Comparison of ENCODE assay signal across 12 cellular contexts in genomic region chr9:134268308-134268724, GRCh38. TPM values are rescaled to one million over a fixed set of nuclear protein-coding genes. Genes with fewer than 3 reads are reported as not detected.
DNase-seq lines count a peak whose midpoint lies in the region; ATAC-seq and TF ChIP-seq lines count a peak whose summit lies in the region.
"Had no signal": no experiment of that assay in that cellular context is flagged by ENCODE, and none has a peak within 500 bp of the region (broad histone marks: within the 10 kb centered on the region; RNA-seq: fewer than 3 reads in every experiment).

No MANE protein-coding gene starts in this region.

- TF ChIP-seq CTCF in GM13977 (IDR thresholded peaks at IDR 0.05; ENCODE audit: extremely low read depth, insufficient read depth, missing control alignments) (no peak), mesothelial cell of epicardium (IDR thresholded peaks at IDR 0.05; ENCODE audit: unreplicated experiment) (no peak)

- in situ Hi-C loops in GM13977 (cut with MboI; ENCODE audit: low pct_unique_long_range_greater_than_20kb, low sequenced_read_pairs, unreplicated experiment), result no loop called here

- no peaks in the 10 kb centered on the region for H3K36me3 Mint-ChIP-seq in mesothelial cell of epicardium
- H3K36me3 Mint-ChIP-seq: activated naive CD4-positive, alpha-beta T cell treated with anti-CD3 and anti-CD28 coated beads, Interleukin-2, amount 50 U/mL, for 72 hours had no signal

- DNase-seq in GM13977 (ENCODE audit: low spot score) (peak; percentile 79), NOMO-1 treated with dmso at 0.1 percent for 144 hours (lab: John Stamatoyannopoulos, UW; ENCODE audit: unreplicated experiment) (peak; percentile 88), medulla oblongata (ENCODE audit: extremely low spot score) (peak; percentile 33), NCI-H2196 treated with DMSO at 0.1 percent for 48 hours (lab: John Stamatoyannopoulos, UW; ENCODE audit: unreplicated experiment) (no peak), HT-29 (ENCODE audit: low spot score) (no peak), mesothelial cell of epicardium (ENCODE audit: low spot score in 2 of 2, unreplicated experiment in 2 of 2) (no peak)
- DNase-seq: GM23248, NCI-H2029 had no signal

- ATAC-seq in HG02571 (IDR thresholded peaks at IDR 0.05; ENCODE audit: unreplicated experiment) (peak; percentile 52), GM19328 (IDR thresholded peaks at IDR 0.05; ENCODE audit: unreplicated experiment) (no peak)

- H3K4me3 Mint-ChIP-seq in mesothelial cell of epicardium, result no peak overlapping the region
- H3K4me3 Mint-ChIP-seq: T-helper 2 cell treated with Interferon-gamma antibody and Interleukin-4, amounts not matched to agents 5 μg/mL and 100 μg/mL, for 36 hours had no signal

- H3K27me3 Mint-ChIP-seq in mesothelial cell of epicardium (ENCODE audit: low read depth), result peaks cover 80% of the 10 kb centered on the region

- peaks cover 7% of the 10 kb centered on the region for H3K4me1 Mint-ChIP-seq in mesothelial cell of epicardium

- no peak overlapping the region for H3K27ac Mint-ChIP-seq in mesothelial cell of epicardium
- H3K27ac Mint-ChIP-seq: activated naive CD4-positive, alpha-beta T cell treated with anti-CD3 and anti-CD28 coated beads, Interleukin-2, amount 50 U/mL, for 72 hours; T-helper 2 cell treated with Interferon-gamma antibody and Interleukin-4, amounts not matched to agents 5 μg/mL and 100 μg/mL, for 36 hours had no signal

- no peaks in the 10 kb centered on the region for H3K9me3 Mint-ChIP-seq in mesothelial cell of epicardium
- H3K9me3 Mint-ChIP-seq: activated naive CD4-positive, alpha-beta T cell treated with anti-CD3 and anti-CD28 coated beads, Interleukin-2, amount 50 U/mL, for 72 hours; T-helper 2 cell treated with Interferon-gamma antibody and Interleukin-4, amounts not matched to agents 5 μg/mL and 100 μg/mL, for 36 hours had no signal

RNA-seq across cellular contexts. Expression of gene RXRA, which starts 57.9 kb away (rescaled TPM):
- 63.4 and 74.4 TPM in 2 replicates for total RNA-seq in HT-29 (2014; rRNA removed; shearing (Covaris generic))
- total RNA-seq in mesothelial cell of epicardium, result 43.7 to 46.0 TPM (median 45.0 TPM) in 3 replicates

Comparison
In these comparisons a context has a peak if more than half of its experiments do, and no peak if none do; other contexts are left out.
1. DNase-seq: peak in GM13977 (single experiment), NOMO-1 treated with dmso at 0.1 percent for 144 hours (single experiment) and medulla oblongata (single experiment); none in NCI-H2196 treated with DMSO at 0.1 percent for 48 hours (single experiment), HT-29 (single experiment) and mesothelial cell of epicardium (0 of 2).